ENCODE assay signal across 1 cellular context in the genomic region with DNA sequence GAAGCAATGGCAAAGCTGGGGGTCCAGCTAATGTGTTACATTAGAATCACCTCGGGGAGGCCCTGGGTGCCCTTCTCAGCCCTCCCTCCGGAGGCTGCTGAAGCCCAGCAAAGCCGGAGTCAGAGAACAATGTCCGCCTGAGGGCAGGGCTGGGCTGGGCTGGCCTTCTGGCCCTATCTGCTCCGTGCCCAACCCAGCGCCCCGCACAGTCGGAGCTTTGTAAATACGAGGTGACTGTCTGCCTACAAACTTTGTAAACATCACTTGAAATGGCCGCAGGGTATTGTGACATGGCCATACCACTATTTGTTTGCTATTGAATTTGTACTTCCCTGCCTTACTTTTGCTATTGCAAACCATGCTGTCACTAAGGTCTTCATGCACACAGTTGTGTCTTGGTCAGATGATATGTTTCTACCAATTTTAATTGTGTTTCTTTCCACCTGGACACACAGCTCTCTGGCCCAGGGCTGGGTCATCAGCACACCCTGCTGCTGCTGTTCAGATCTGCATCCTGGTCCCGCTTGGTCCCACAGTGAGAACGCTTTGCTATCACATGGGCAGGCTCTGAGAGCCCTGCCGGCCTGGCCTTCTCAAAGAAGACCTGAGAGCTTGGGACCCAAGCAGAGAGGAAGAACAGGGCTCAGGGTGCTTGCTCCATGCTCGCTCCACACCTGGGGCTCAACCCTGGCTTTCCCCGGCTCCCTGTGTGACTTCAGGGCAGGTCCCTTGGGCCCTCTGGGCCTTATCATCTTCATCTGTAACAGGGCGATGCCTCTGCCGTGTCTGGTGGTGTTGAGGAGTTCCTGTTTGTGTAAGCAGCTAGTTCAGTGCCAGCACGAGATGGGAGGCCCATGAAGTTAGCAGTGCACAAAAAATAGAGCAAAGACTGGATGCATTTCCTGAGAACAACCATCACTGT.
TF ChIP-seq lines count a peak whose summit lies in the region.

No MANE protein-coding gene starts in this region.

TF ChIP-seq in HepG2, 621 proteins besides CTCF, POLR2A, EP300 and RAD21 (continued from another document and continues in another):
- TF ChIP-seq, protein P1, sequence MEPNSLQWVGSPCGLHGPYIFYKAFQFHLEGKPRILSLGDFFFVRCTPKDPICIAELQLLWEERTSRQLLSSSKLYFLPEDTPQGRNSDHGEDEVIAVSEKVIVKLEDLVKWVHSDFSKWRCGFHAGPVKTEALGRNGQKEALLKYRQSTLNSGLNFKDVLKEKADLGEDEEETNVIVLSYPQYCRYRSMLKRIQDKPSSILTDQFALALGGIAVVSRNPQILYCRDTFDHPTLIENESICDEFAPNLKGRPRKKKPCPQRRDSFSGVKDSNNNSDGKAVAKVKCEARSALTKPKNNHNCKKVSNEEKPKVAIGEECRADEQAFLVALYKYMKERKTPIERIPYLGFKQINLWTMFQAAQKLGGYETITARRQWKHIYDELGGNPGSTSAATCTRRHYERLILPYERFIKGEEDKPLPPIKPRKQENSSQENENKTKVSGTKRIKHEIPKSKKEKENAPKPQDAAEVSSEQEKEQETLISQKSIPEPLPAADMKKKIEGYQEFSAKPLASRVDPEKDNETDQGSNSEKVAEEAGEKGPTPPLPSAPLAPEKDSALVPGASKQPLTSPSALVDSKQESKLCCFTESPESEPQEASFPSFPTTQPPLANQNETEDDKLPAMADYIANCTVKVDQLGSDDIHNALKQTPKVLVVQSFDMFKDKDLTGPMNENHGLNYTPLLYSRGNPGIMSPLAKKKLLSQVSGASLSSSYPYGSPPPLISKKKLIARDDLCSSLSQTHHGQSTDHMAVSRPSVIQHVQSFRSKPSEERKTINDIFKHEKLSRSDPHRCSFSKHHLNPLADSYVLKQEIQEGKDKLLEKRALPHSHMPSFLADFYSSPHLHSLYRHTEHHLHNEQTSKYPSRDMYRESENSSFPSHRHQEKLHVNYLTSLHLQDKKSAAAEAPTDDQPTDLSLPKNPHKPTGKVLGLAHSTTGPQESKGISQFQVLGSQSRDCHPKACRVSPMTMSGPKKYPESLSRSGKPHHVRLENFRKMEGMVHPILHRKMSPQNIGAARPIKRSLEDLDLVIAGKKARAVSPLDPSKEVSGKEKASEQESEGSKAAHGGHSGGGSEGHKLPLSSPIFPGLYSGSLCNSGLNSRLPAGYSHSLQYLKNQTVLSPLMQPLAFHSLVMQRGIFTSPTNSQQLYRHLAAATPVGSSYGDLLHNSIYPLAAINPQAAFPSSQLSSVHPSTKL (CRISPR knock-in tag; IDR thresholded peaks at IDR 0.05) = peak; percentile 96
- TF ChIP-seq ZNF207 (IDR thresholded peaks at IDR 0.05; ENCODE audit: borderline replicate concordance) (no peak), NKX3-1 (CRISPR knock-in tag; IDR thresholded peaks at IDR 0.05) (peak; percentile 70; the same call in 1 of the 2 replicates), CHD4 (IDR thresholded peaks at IDR 0.05; ENCODE audit: borderline replicate concordance, low read length) (no peak), CENPT (CRISPR knock-in tag; IDR thresholded peaks at IDR 0.05; ENCODE audit: low read depth) (no peak), ZNF567 (CRISPR knock-in tag; IDR thresholded peaks at IDR 0.05; ENCODE audit: borderline replicate concordance) (no peak), ZNF101 (CRISPR knock-in tag; IDR thresholded peaks at IDR 0.05; ENCODE audit: borderline replicate concordance, low read depth) (no peak), TEAD3 (CRISPR knock-in tag; optimal IDR thresholded peaks at IDR 0.05; ENCODE audit: borderline replicate concordance) (peak; percentile 93), NFKB2 (CRISPR knock-in tag; IDR thresholded peaks at IDR 0.05; ENCODE audit: borderline replicate concordance) (peak; percentile 69; the same call in 1 of the 2 replicates), ZNF720 (CRISPR knock-in tag; IDR thresholded peaks at IDR 0.05) (no peak), GABPB1 (CRISPR knock-in tag; IDR thresholded peaks at IDR 0.05) (peak; percentile 61), KDM1A (CRISPR knock-in tag; IDR thresholded peaks at IDR 0.05) (peak; percentile 61; the same call in 1 of the 2 replicates), HOXD1 (CRISPR knock-in tag; IDR thresholded peaks at IDR 0.05) (no peak), ZNF430 (CRISPR knock-in tag; IDR thresholded peaks at IDR 0.05) (peak; percentile 94; the same call in 1 of the 2 replicates), SALL1 (CRISPR knock-in tag; IDR thresholded peaks at IDR 0.05) (peak; percentile 97), ZNF354B (CRISPR knock-in tag; IDR thresholded peaks at IDR 0.05) (no peak), ARID2 (CRISPR knock-in tag; IDR thresholded peaks at IDR 0.05; ENCODE audit: borderline replicate concordance) (peak; percentile 75; the same call in 1 of the 2 replicates), MED1 (CRISPR knock-in tag; IDR thresholded peaks at IDR 0.05) (peak; percentile 98), TCF7 (IDR thresholded peaks at IDR 0.05; ENCODE audit: low read depth) (peak; percentile 87), ZNF678 (CRISPR knock-in tag; IDR thresholded peaks at IDR 0.05) (no peak), ZFP62 (CRISPR knock-in tag; IDR thresholded peaks at IDR 0.05) (no peak), ZFAT (CRISPR knock-in tag; conservative IDR thresholded peaks at IDR 0.05) (no peak), SAFB2 (CRISPR knock-in tag; IDR thresholded peaks at IDR 0.05; ENCODE audit: borderline replicate concordance, low read depth) (no peak), SYNCRIP (IDR thresholded peaks at IDR 0.05; ENCODE audit: insufficient read depth, low read depth, low read length) (no peak), MEIS2 (CRISPR knock-in tag; IDR thresholded peaks at IDR 0.05) (peak; percentile 85; the same call in 1 of the 2 replicates), KLF15 (CRISPR knock-in tag; IDR thresholded peaks at IDR 0.05; ENCODE audit: borderline replicate concordance) (no peak), SOX13 (IDR thresholded peaks at IDR 0.05) (peak; percentile 78; the same call in 1 of the 2 replicates), SOX13 (CRISPR knock-in tag; conservative IDR thresholded peaks at IDR 0.05 in 1 of 2, IDR thresholded peaks at IDR 0.05 in 1 of 2) (peak in 1 of 2 experiments; percentile 95; a peak in 2 of 4 replicates), U2AF2 (IDR thresholded peaks at IDR 0.05; ENCODE audit: low read depth, low read length) (no peak)
- TF ChIP-seq, protein P2, sequence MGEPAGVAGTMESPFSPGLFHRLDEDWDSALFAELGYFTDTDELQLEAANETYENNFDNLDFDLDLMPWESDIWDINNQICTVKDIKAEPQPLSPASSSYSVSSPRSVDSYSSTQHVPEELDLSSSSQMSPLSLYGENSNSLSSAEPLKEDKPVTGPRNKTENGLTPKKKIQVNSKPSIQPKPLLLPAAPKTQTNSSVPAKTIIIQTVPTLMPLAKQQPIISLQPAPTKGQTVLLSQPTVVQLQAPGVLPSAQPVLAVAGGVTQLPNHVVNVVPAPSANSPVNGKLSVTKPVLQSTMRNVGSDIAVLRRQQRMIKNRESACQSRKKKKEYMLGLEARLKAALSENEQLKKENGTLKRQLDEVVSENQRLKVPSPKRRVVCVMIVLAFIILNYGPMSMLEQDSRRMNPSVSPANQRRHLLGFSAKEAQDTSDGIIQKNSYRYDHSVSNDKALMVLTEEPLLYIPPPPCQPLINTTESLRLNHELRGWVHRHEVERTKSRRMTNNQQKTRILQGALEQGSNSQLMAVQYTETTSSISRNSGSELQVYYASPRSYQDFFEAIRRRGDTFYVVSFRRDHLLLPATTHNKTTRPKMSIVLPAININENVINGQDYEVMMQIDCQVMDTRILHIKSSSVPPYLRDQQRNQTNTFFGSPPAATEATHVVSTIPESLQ (CRISPR knock-in tag; conservative IDR thresholded peaks at IDR 0.05) = no peak
- TF ChIP-seq, protein P3, sequence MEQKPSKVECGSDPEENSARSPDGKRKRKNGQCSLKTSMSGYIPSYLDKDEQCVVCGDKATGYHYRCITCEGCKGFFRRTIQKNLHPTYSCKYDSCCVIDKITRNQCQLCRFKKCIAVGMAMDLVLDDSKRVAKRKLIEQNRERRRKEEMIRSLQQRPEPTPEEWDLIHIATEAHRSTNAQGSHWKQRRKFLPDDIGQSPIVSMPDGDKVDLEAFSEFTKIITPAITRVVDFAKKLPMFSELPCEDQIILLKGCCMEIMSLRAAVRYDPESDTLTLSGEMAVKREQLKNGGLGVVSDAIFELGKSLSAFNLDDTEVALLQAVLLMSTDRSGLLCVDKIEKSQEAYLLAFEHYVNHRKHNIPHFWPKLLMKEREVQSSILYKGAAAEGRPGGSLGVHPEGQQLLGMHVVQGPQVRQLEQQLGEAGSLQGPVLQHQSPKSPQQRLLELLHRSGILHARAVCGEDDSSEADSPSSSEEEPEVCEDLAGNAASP (CRISPR knock-in tag; IDR thresholded peaks at IDR 0.05; ENCODE audit: borderline replicate concordance) = peak; percentile 93; the same call in 1 of the 2 replicates
- TF ChIP-seq, protein P4, sequence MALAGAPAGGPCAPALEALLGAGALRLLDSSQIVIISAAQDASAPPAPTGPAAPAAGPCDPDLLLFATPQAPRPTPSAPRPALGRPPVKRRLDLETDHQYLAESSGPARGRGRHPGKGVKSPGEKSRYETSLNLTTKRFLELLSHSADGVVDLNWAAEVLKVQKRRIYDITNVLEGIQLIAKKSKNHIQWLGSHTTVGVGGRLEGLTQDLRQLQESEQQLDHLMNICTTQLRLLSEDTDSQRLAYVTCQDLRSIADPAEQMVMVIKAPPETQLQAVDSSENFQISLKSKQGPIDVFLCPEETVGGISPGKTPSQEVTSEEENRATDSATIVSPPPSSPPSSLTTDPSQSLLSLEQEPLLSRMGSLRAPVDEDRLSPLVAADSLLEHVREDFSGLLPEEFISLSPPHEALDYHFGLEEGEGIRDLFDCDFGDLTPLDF (CRISPR knock-in tag; IDR thresholded peaks at IDR 0.05) = no peak
- TF ChIP-seq, protein P5, sequence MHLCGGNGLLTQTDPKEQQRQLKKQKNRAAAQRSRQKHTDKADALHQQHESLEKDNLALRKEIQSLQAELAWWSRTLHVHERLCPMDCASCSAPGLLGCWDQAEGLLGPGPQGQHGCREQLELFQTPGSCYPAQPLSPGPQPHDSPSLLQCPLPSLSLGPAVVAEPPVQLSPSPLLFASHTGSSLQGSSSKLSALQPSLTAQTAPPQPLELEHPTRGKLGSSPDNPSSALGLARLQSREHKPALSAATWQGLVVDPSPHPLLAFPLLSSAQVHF (CRISPR knock-in tag; IDR thresholded peaks at IDR 0.05) = no peak
- TF ChIP-seq, protein P6, sequence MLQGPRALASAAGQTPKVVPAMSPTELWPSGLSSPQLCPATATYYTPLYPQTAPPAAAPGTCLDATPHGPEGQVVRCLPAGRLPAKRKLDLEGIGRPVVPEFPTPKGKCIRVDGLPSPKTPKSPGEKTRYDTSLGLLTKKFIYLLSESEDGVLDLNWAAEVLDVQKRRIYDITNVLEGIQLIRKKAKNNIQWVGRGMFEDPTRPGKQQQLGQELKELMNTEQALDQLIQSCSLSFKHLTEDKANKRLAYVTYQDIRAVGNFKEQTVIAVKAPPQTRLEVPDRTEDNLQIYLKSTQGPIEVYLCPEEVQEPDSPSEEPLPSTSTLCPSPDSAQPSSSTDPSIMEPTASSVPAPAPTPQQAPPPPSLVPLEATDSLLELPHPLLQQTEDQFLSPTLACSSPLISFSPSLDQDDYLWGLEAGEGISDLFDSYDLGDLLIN (CRISPR knock-in tag; IDR thresholded peaks at IDR 0.05; ENCODE audit: borderline replicate concordance) = no peak
- TF ChIP-seq, protein P7, sequence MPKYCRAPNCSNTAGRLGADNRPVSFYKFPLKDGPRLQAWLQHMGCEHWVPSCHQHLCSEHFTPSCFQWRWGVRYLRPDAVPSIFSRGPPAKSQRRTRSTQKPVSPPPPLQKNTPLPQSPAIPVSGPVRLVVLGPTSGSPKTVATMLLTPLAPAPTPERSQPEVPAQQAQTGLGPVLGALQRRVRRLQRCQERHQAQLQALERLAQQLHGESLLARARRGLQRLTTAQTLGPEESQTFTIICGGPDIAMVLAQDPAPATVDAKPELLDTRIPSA (CRISPR knock-in tag; IDR thresholded peaks at IDR 0.05; ENCODE audit: borderline replicate concordance) = no peak
- TF ChIP-seq, protein P8, sequence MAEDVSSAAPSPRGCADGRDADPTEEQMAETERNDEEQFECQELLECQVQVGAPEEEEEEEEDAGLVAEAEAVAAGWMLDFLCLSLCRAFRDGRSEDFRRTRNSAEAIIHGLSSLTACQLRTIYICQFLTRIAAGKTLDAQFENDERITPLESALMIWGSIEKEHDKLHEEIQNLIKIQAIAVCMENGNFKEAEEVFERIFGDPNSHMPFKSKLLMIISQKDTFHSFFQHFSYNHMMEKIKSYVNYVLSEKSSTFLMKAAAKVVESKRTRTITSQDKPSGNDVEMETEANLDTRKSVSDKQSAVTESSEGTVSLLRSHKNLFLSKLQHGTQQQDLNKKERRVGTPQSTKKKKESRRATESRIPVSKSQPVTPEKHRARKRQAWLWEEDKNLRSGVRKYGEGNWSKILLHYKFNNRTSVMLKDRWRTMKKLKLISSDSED (CRISPR knock-in tag; IDR thresholded peaks at IDR 0.05) = no peak
- TF ChIP-seq, protein P9, sequence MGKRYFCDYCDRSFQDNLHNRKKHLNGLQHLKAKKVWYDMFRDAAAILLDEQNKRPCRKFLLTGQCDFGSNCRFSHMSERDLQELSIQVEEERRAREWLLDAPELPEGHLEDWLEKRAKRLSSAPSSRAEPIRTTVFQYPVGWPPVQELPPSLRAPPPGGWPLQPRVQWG (CRISPR knock-in tag; IDR thresholded peaks at IDR 0.05; ENCODE audit: borderline replicate concordance, low read depth) = no peak
- TF ChIP-seq, protein P10, sequence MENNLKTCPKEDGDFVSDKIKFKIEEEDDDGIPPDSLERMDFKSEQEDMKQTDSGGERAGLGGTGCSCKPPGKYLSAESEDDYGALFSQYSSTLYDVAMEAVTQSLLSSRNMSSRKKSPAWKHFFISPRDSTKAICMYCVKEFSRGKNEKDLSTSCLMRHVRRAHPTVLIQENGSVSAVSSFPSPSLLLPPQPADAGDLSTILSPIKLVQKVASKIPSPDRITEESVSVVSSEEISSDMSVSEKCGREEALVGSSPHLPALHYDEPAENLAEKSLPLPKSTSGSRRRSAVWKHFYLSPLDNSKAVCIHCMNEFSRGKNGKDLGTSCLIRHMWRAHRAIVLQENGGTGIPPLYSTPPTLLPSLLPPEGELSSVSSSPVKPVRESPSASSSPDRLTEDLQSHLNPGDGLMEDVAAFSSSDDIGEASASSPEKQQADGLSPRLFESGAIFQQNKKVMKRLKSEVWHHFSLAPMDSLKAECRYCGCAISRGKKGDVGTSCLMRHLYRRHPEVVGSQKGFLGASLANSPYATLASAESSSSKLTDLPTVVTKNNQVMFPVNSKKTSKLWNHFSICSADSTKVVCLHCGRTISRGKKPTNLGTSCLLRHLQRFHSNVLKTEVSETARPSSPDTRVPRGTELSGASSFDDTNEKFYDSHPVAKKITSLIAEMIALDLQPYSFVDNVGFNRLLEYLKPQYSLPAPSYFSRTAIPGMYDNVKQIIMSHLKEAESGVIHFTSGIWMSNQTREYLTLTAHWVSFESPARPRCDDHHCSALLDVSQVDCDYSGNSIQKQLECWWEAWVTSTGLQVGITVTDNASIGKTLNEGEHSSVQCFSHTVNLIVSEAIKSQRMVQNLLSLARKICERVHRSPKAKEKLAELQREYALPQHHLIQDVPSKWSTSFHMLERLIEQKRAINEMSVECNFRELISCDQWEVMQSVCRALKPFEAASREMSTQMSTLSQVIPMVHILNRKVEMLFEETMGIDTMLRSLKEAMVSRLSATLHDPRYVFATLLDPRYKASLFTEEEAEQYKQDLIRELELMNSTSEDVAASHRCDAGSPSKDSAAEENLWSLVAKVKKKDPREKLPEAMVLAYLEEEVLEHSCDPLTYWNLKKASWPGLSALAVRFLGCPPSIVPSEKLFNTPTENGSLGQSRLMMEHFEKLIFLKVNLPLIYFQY (CRISPR knock-in tag; IDR thresholded peaks at IDR 0.05; ENCODE audit: borderline replicate concordance) = peak; percentile 94
- TF ChIP-seq, protein P11, sequence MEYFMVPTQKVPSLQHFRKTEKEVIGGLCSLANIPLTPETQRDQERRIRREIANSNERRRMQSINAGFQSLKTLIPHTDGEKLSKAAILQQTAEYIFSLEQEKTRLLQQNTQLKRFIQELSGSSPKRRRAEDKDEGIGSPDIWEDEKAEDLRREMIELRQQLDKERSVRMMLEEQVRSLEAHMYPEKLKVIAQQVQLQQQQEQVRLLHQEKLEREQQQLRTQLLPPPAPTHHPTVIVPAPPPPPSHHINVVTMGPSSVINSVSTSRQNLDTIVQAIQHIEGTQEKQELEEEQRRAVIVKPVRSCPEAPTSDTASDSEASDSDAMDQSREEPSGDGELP (IDR thresholded peaks at IDR 0.05; ENCODE audit: borderline replicate concordance, low read depth) = peak; percentile 68; the same call in 1 of the 2 replicates
